In the genomic region with DNA sequence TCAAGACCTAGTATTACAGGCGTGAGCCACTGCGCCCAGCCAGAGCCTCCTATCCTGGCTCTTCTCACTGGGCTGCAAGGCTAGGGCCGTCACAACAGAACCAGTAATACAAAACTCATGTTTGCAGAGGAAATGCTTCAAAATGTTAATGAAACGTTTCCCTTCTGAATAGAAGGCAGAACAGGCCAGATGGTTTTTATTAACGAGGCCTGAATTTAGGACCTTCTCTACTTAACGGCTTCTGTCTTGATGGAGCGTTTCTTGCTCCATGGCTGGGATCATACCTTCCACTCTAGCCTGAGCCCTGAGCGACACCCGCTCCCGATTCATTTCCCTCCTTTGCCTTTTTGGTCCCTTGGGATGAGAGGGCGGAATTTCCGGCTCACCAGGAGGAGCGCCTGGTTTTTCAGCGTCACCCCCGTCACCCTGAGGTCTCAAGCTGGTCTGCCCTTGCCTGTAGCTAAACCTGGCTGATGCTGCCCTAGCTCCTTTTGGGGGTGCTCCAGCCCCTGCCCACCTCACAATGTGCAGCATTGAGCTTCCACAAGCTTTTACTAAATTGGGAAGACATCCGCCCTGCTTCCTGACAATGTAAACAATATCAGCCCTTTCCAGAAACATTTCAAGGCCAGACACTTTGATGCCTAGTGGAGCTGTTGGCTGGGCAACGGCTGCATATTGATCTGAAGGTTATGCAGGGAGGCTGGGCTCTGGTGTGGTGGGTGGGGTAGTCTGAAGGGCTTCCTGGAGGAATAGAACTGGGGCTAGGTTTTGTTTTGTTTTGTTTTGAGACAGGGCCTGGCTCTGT, we compare ENCODE assay signal across 1 cellular context.
TF ChIP-seq lines count a peak whose summit lies in the region.

No MANE protein-coding gene starts in this region.

TF ChIP-seq in H1, 55 proteins besides CTCF, POLR2A, EP300 and RAD21:
- no peak for TF ChIP-seq RXRA (IDR thresholded peaks at IDR 0.05; ENCODE audit: insufficient read depth, low read depth, low read length)
- no peak for TF ChIP-seq KDM5A (IDR thresholded peaks at IDR 0.05; ENCODE audit: low read length)
- no peak for TF ChIP-seq SP2 (IDR thresholded peaks at IDR 0.05; ENCODE audit: low read length)
- no peak for TF ChIP-seq KDM1A (IDR thresholded peaks at IDR 0.05; ENCODE audit: borderline replicate concordance, low read length)
- TF ChIP-seq CTBP2 (IDR thresholded peaks at IDR 0.05; ENCODE audit: borderline replicate concordance, insufficient read depth, insufficient read length, low read length): no peak
